8 cellular contexts compared by ENCODE assay signal in genomic region chr15:55917881-55918296, GRCh38.
DNase-seq lines count a peak whose midpoint lies in the region; ATAC-seq, FAIRE-seq and TF ChIP-seq lines count a peak whose summit lies in the region.

No MANE protein-coding gene starts in this region.

- no peaks in the 10 kb centered on the region for H3K79me2 ChIP-seq in OCI-LY3 (ENCODE audit: low read length)

- no peak overlapping the region for H3K4me3 ChIP-seq in OCI-LY3 (ENCODE audit: low read length)

- no peak overlapping the region for H3K9ac ChIP-seq in OCI-LY3 (ENCODE audit: low read length)

- no peaks in the 10 kb centered on the region for H3K36me3 Mint-ChIP-seq in nephron progenitor cell (ENCODE audit: low read depth)

- TF ChIP-seq CTCF in OCI-LY3 (IDR thresholded peaks at IDR 0.05; ENCODE audit: low read depth, low read length) (peak; percentile 53), nephron progenitor cell (IDR thresholded peaks at IDR 0.05) (peak; percentile 46), omental fat pad (IDR thresholded peaks at IDR 0.05) (no peak)

- H3K27ac ChIP-seq in OCI-LY3 (ENCODE audit: low read length): no peak overlapping the region

- peak; percentile 41 for DNase-seq in AG20443 (ENCODE audit: low spot score)
- no peak for DNase-seq in GM18507 (ENCODE audit: extremely low spot score, insufficient read length, low read depth)
- DNase-seq in nephron progenitor cell: no peak
- DNase-seq in omental fat pad (ENCODE audit: low spot score): no peak
- DNase-seq in NCI-H1436 (lab: John Stamatoyannopoulos, UW): no peak

- no peaks in the 10 kb centered on the region for H3K9me3 Mint-ChIP-seq in nephron progenitor cell

- H3K27me3 ChIP-seq in OCI-LY3 (ENCODE audit: low read depth, low read length): no peaks in the 10 kb centered on the region

- H3K36me3 ChIP-seq in OCI-LY3 (replicated peaks; ENCODE audit: low read depth, low read length): no peaks in the 10 kb centered on the region

- FAIRE-seq in GM18507 (lab: Jason Lieb, UNC) (peak; percentile 56), endometrium (lab: Jason Lieb, UNC) (peak; percentile 87)

- H3K9me3 ChIP-seq in OCI-LY3 (ENCODE audit: insufficient read depth, low read length): no peaks in the 10 kb centered on the region

- no peaks in the 10 kb centered on the region for H4K20me1 ChIP-seq in OCI-LY3 (ENCODE audit: insufficient read depth, low read length)

- H3K27ac Mint-ChIP-seq in nephron progenitor cell: no peak overlapping the region

- no peaks in the 10 kb centered on the region for H3K27me3 Mint-ChIP-seq in nephron progenitor cell (ENCODE audit: low read depth, poor library complexity)

- no peaks in the 10 kb centered on the region for H3K4me1 ChIP-seq in OCI-LY3 (ENCODE audit: low read length)

- H2AFZ ChIP-seq in OCI-LY3 (ENCODE audit: low read depth, low read length): no peak overlapping the region

- ATAC-seq in GM18867 (IDR thresholded peaks at IDR 0.05; ENCODE audit: unreplicated experiment) (no peak), omental fat pad (ENCODE audit: low FRiP score) (no peak)

- H3K4me3 Mint-ChIP-seq in nephron progenitor cell: no peak overlapping the region

- H3K4me1 Mint-ChIP-seq in nephron progenitor cell: peaks cover 10% of the 10 kb centered on the region

- H3K4me2 ChIP-seq in OCI-LY3 (ENCODE audit: low read length): no peak overlapping the region

Comparison
In these comparisons a context has a peak if more than half of its experiments do, and no peak if none do; other contexts are left out.
1. CTCF ChIP-seq: peak in OCI-LY3 (single experiment) and nephron progenitor cell (single experiment); none in omental fat pad (0 of 3).